ENCODE assay signal across 1 cellular context in the genomic region with DNA sequence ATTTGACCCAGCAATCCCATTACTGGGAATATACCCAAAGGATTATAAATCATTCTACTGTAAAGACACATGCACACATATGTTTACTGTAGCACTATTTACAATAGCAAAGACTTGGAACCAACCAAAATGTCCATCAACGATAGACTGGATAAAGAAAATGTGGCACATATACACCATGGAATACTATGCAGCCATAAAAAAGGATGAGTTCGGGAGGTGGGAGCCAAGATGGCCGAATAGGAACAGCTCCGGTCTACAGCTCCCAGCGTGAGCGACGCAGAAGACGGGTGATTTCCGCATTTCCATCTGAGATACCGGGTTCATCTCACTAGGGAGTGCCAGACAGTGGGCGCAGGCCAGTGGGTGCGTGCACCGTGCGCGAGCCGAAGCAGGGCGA.
TF ChIP-seq lines count a peak whose summit lies in the region.

No MANE protein-coding gene starts in this region.

TF ChIP-seq in HEK293, 187 proteins besides CTCF, POLR2A, EP300 and RAD21:
- TF ChIP-seq, protein P1, sequence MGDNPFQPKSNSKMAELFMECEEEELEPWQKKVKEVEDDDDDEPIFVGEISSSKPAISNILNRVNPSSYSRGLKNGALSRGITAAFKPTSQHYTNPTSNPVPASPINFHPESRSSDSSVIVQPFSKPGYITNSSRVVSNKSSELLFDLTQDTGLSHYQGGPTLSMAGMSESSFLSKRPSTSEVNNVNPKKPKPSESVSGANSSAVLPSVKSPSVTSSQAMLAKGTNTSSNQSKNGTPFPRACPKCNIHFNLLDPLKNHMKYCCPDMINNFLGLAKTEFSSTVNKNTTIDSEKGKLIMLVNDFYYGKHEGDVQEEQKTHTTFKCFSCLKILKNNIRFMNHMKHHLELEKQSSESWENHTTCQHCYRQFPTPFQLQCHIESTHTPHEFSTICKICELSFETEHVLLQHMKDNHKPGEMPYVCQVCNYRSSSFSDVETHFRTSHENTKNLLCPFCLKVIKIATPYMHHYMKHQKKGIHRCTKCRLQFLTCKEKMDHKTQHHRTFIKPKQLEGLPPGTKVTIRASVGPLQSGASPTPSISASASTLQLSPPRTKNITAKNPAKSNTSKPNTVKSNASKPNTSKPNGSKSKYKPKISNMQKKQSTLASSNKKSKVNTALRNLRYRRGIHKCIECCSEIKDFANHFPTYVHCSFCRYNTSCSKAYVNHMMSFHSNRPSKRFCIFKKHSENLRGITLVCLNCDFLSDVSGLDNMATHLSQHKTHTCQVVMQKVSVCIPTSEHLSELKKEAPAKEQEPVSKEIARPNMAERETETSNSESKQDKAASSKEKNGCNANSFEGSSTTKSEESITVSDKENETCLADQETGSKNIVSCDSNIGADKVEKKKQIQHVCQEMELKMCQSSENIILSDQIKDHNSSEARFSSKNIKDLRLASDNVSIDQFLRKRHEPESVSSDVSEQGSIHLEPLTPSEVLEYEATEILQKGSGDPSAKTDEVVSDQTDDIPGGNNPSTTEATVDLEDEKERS (tag by site-specific recombination; IDR thresholded peaks at IDR 0.05) = 0 out of 2 replicates have a peak, but pooled peaks have one; percentile 56
- peak; percentile 85 for TF ChIP-seq ZNF146 (tag by site-specific recombination; IDR thresholded peaks at IDR 0.05)
